ENCODE assay signal across 1 cellular context in the genomic region with DNA sequence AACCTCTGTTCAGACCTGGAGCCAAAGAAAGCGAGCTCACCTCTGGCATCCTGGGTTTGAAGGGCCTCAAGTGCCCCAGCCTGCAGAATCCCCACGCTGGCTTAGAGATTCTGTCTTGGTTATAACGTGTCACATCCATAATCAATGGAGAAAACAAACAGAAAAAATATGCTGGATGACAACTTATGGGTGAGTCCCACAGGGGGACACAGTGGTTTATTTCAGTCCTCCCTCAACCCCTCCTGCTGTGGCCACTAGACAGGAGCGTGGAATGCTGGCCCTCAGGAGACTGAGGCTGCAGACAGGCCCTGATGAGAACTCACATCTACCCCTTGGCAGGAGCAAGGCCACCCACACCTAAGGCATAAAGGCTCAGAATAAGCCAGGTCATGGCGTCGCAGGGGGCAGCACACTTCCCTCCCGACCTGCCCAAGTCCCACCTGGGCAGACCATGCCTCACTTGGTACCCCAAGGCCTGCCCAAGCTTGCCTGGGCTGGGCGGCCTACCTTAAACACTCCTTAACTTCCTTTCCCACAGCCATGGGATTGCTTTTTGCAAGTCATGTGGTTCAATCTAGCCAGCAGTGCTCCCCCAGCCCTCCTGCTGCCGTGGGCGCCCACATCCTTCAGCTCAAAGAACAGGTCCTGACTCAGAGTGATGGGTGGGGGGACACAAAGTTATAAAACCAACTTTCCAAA.
A peak's percentile ranks its signal among the peaks of the same experiment; 100 is the strongest.
TF ChIP-seq lines count a peak whose summit lies in the region.

No MANE protein-coding gene starts in this region.

TF ChIP-seq in HepG2, 621 proteins besides CTCF, POLR2A, EP300 and RAD21 (continued from another document and continues in another):
- TF ChIP-seq FOXK1 (CRISPR knock-in tag; IDR thresholded peaks at IDR 0.05; ENCODE audit: borderline replicate concordance, low read depth) (no peak), ZNF367 (CRISPR knock-in tag; IDR thresholded peaks at IDR 0.05; ENCODE audit: borderline replicate concordance) (no peak), ZNF607 (CRISPR knock-in tag; IDR thresholded peaks at IDR 0.05; ENCODE audit: borderline replicate concordance) (no peak), RFX3 (CRISPR knock-in tag; IDR thresholded peaks at IDR 0.05) (no peak), ZBTB8A (CRISPR knock-in tag; IDR thresholded peaks at IDR 0.05; ENCODE audit: borderline replicate concordance, low read depth) (no peak), ZNF44 (CRISPR knock-in tag; IDR thresholded peaks at IDR 0.05) (no peak), ZNF839 (CRISPR knock-in tag; IDR thresholded peaks at IDR 0.05; ENCODE audit: borderline replicate concordance) (no peak), ZSCAN22 (CRISPR knock-in tag; IDR thresholded peaks at IDR 0.05) (no peak), ZNF260 (CRISPR knock-in tag; IDR thresholded peaks at IDR 0.05; ENCODE audit: borderline replicate concordance, low read depth) (no peak), MBNL3 (CRISPR knock-in tag; conservative IDR thresholded peaks at IDR 0.05) (no peak), ZNF335 (CRISPR knock-in tag; IDR thresholded peaks at IDR 0.05) (no peak), SMC3 (IDR thresholded peaks at IDR 0.05; ENCODE audit: low read length) (no peak), ZNF878 (CRISPR knock-in tag; IDR thresholded peaks at IDR 0.05) (no peak), MXI1 (IDR thresholded peaks at IDR 0.05; ENCODE audit: borderline replicate concordance, low read depth, low read length) (no peak), NFIB (CRISPR knock-in tag; IDR thresholded peaks at IDR 0.05; ENCODE audit: borderline replicate concordance) (0 out of 2 replicates have a peak, but pooled peaks have one; percentile 73), SNAPC2 (CRISPR knock-in tag; IDR thresholded peaks at IDR 0.05) (no peak), ATAD3A (CRISPR knock-in tag; IDR thresholded peaks at IDR 0.05) (no peak), NAIF1 (CRISPR knock-in tag; IDR thresholded peaks at IDR 0.05; ENCODE audit: borderline replicate concordance) (no peak), TCF12 (IDR thresholded peaks at IDR 0.05) (no peak), TCF12 (CRISPR knock-in tag; IDR thresholded peaks at IDR 0.05) (no peak), MTA1 (CRISPR knock-in tag; IDR thresholded peaks at IDR 0.05; ENCODE audit: borderline replicate concordance) (no peak), ARHGAP35 (CRISPR knock-in tag; IDR thresholded peaks at IDR 0.05; ENCODE audit: borderline replicate concordance) (no peak), ZNF563 (CRISPR knock-in tag; IDR thresholded peaks at IDR 0.05) (no peak), ISX (CRISPR knock-in tag; conservative IDR thresholded peaks at IDR 0.05) (no peak), RFX5 (IDR thresholded peaks at IDR 0.05; ENCODE audit: low read depth, low read length) (no peak), THAP11 (CRISPR knock-in tag; IDR thresholded peaks at IDR 0.05) (no peak), ZNF747 (CRISPR knock-in tag; IDR thresholded peaks at IDR 0.05; ENCODE audit: borderline replicate concordance) (no peak), NRL (CRISPR knock-in tag; IDR thresholded peaks at IDR 0.05; ENCODE audit: borderline replicate concordance) (0 out of 2 replicates have a peak, but pooled peaks have one; percentile 42), SNAI1 (CRISPR knock-in tag; IDR thresholded peaks at IDR 0.05; ENCODE audit: borderline replicate concordance) (no peak)
- TF ChIP-seq, protein P1, sequence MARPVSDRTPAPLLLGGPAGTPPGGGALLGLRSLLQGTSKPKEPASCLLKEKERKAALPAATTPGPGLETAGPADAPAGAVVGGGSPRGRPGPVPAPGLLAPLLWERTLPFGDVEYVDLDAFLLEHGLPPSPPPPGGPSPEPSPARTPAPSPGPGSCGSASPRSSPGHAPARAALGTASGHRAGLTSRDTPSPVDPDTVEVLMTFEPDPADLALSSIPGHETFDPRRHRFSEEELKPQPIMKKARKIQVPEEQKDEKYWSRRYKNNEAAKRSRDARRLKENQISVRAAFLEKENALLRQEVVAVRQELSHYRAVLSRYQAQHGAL (CRISPR knock-in tag; IDR thresholded peaks at IDR 0.05; ENCODE audit: not compliant biosample characterization), result no peak
- TF ChIP-seq, protein P2, sequence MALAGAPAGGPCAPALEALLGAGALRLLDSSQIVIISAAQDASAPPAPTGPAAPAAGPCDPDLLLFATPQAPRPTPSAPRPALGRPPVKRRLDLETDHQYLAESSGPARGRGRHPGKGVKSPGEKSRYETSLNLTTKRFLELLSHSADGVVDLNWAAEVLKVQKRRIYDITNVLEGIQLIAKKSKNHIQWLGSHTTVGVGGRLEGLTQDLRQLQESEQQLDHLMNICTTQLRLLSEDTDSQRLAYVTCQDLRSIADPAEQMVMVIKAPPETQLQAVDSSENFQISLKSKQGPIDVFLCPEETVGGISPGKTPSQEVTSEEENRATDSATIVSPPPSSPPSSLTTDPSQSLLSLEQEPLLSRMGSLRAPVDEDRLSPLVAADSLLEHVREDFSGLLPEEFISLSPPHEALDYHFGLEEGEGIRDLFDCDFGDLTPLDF (CRISPR knock-in tag; IDR thresholded peaks at IDR 0.05), result no peak
- TF ChIP-seq, protein P3, sequence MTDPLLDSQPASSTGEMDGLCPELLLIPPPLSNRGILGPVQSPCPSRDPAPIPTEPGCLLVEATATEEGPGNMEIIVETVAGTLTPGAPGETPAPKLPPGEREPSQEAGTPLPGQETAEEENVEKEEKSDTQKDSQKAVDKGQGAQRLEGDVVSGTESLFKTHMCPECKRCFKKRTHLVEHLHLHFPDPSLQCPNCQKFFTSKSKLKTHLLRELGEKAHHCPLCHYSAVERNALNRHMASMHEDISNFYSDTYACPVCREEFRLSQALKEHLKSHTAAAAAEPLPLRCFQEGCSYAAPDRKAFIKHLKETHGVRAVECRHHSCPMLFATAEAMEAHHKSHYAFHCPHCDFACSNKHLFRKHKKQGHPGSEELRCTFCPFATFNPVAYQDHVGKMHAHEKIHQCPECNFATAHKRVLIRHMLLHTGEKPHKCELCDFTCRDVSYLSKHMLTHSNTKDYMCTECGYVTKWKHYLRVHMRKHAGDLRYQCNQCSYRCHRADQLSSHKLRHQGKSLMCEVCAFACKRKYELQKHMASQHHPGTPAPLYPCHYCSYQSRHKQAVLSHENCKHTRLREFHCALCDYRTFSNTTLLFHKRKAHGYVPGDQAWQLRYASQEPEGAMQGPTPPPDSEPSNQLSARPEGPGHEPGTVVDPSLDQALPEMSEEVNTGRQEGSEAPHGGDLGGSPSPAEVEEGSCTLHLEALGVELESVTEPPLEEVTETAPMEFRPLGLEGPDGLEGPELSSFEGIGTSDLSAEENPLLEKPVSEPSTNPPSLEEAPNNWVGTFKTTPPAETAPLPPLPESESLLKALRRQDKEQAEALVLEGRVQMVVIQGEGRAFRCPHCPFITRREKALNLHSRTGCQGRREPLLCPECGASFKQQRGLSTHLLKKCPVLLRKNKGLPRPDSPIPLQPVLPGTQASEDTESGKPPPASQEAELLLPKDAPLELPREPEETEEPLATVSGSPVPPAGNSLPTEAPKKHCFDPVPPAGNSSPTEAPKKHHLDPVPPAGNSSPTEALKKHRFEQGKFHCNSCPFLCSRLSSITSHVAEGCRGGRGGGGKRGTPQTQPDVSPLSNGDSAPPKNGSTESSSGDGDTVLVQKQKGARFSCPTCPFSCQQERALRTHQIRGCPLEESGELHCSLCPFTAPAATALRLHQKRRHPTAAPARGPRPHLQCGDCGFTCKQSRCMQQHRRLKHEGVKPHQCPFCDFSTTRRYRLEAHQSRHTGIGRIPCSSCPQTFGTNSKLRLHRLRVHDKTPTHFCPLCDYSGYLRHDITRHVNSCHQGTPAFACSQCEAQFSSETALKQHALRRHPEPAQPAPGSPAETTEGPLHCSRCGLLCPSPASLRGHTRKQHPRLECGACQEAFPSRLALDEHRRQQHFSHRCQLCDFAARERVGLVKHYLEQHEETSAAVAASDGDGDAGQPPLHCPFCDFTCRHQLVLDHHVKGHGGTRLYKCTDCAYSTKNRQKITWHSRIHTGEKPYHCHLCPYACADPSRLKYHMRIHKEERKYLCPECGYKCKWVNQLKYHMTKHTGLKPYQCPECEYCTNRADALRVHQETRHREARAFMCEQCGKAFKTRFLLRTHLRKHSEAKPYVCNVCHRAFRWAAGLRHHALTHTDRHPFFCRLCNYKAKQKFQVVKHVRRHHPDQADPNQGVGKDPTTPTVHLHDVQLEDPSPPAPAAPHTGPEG (CRISPR knock-in tag; IDR thresholded peaks at IDR 0.05), result no peak
- TF ChIP-seq, protein P4, sequence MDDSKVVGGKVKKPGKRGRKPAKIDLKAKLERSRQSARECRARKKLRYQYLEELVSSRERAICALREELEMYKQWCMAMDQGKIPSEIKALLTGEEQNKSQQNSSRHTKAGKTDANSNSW (CRISPR knock-in tag; IDR thresholded peaks at IDR 0.05; ENCODE audit: borderline replicate concordance), result no peak
- TF ChIP-seq, protein P5, sequence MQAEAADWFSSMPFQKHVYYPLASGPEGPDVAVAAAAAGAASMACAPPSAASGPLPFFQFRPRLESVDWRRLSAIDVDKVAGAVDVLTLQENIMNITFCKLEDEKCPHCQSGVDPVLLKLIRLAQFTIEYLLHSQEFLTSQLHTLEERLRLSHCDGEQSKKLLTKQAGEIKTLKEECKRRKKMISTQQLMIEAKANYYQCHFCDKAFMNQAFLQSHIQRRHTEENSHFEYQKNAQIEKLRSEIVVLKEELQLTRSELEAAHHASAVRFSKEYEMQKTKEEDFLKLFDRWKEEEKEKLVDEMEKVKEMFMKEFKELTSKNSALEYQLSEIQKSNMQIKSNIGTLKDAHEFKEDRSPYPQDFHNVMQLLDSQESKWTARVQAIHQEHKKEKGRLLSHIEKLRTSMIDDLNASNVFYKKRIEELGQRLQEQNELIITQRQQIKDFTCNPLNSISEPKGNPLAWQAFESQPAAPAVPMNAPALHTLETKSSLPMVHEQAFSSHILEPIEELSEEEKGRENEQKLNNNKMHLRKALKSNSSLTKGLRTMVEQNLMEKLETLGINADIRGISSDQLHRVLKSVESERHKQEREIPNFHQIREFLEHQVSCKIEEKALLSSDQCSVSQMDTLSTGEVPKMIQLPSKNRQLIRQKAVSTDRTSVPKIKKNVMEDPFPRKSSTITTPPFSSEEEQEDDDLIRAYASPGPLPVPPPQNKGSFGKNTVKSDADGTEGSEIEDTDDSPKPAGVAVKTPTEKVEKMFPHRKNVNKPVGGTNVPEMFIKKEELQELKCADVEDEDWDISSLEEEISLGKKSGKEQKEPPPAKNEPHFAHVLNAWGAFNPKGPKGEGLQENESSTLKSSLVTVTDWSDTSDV (CRISPR knock-in tag; IDR thresholded peaks at IDR 0.05), result no peak
- TF ChIP-seq, protein P6, sequence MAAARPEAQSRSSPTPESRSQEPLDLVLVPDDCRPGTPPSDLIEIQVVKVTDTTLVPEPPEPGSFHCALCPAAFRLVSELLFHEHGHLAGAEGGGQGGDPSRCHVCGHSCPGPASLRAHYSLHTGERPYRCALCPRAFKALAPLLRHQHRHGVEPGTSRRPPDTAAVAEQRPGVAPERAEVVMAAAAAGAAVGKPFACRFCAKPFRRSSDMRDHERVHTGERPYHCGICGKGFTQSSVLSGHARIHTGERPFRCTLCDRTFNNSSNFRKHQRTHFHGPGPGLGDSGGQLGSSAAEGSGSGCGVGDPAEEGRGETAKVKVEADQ (CRISPR knock-in tag; IDR thresholded peaks at IDR 0.05; ENCODE audit: borderline replicate concordance), result 0 out of 2 replicates have a peak, but pooled peaks have one; percentile 47
- TF ChIP-seq, protein P7, sequence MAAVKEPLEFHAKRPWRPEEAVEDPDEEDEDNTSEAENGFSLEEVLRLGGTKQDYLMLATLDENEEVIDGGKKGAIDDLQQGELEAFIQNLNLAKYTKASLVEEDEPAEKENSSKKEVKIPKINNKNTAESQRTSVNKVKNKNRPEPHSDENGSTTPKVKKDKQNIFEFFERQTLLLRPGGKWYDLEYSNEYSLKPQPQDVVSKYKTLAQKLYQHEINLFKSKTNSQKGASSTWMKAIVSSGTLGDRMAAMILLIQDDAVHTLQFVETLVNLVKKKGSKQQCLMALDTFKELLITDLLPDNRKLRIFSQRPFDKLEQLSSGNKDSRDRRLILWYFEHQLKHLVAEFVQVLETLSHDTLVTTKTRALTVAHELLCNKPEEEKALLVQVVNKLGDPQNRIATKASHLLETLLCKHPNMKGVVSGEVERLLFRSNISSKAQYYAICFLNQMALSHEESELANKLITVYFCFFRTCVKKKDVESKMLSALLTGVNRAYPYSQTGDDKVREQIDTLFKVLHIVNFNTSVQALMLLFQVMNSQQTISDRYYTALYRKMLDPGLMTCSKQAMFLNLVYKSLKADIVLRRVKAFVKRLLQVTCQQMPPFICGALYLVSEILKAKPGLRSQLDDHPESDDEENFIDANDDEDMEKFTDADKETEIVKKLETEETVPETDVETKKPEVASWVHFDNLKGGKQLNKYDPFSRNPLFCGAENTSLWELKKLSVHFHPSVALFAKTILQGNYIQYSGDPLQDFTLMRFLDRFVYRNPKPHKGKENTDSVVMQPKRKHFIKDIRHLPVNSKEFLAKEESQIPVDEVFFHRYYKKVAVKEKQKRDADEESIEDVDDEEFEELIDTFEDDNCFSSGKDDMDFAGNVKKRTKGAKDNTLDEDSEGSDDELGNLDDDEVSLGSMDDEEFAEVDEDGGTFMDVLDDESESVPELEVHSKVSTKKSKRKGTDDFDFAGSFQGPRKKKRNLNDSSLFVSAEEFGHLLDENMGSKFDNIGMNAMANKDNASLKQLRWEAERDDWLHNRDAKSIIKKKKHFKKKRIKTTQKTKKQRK (IDR thresholded peaks at IDR 0.05; ENCODE audit: low read length), result no peak
- TF ChIP-seq, protein P8, sequence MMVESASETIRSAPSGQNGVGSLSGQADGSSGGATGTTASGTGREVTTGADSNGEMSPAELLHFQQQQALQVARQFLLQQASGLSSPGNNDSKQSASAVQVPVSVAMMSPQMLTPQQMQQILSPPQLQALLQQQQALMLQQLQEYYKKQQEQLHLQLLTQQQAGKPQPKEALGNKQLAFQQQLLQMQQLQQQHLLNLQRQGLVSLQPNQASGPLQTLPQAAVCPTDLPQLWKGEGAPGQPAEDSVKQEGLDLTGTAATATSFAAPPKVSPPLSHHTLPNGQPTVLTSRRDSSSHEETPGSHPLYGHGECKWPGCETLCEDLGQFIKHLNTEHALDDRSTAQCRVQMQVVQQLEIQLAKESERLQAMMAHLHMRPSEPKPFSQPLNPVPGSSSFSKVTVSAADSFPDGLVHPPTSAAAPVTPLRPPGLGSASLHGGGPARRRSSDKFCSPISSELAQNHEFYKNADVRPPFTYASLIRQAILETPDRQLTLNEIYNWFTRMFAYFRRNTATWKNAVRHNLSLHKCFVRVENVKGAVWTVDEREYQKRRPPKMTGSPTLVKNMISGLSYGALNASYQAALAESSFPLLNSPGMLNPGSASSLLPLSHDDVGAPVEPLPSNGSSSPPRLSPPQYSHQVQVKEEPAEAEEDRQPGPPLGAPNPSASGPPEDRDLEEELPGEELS (CRISPR knock-in tag; IDR thresholded peaks at IDR 0.05), result no peak
